In genomic region chr19:1748703-1749341, GRCh38 we compare ENCODE assay signal across 17 cellular contexts. TPM values are rescaled to one million over a fixed set of nuclear protein-coding genes. Genes with fewer than 3 reads are reported as not detected.
DNase-seq lines count a peak whose midpoint lies in the region; ATAC-seq lines count a peak whose summit lies in the region.
"Had no signal": no experiment of that assay in that cellular context is flagged by ENCODE, and none has a peak within 500 bp of the region (broad histone marks: within the 10 kb centered on the region; RNA-seq: fewer than 3 reads in every experiment).

No MANE protein-coding gene starts in this region.

- peak overlapping the region in 1 of 4 donors; percentile 8 for H3K4me3 Mint-ChIP-seq in IgD-negative memory B cell
- peak overlapping the region in 2 of 10 donors; percentile 39 to 68 for H3K4me3 Mint-ChIP-seq in naive thymus-derived CD4-positive, alpha-beta T cell
- H3K4me3 Mint-ChIP-seq: activated naive CD8-positive, alpha-beta T cell treated with anti-CD3 and anti-CD28 coated beads for 36 hours; activated T-cell treated with anti-CD3 and anti-CD28 coated beads, Interleukin-2, amount 50 U/mL, for 4 hours had no signal

- H3K4me1 Mint-ChIP-seq in IgD-negative memory B cell, result peaks cover 0 to 12% (median 4%) of the 10 kb centered on the region in 3 donors
- peaks cover 0 to 15% (median 13%) of the 10 kb centered on the region in 7 donors for H3K4me1 Mint-ChIP-seq in naive thymus-derived CD4-positive, alpha-beta T cell

- H3K27ac ChIP-seq in BLaER1 treated with 17β-estradiol and CSF1 and Interleukin-3, amounts not matched to agents 10 nM and 100 nM, result no peak overlapping the region
- no peak overlapping the region for H3K27ac ChIP-seq in naive thymus-derived CD4-positive, alpha-beta T cell (ENCODE audit: low read depth, low read length)
- H3K27ac ChIP-seq: uterus had no signal

- peaks cover 86 to 95% (median 89%) of the 10 kb centered on the region in 11 experiments for H3K27me3 ChIP-seq in BLaER1 treated with 17β-estradiol and CSF1 and Interleukin-3, amounts not matched to agents 10 nM and 100 nM
- peaks cover 33 to 53% of the 10 kb centered on the region in 2 donors for H3K27me3 ChIP-seq in naive thymus-derived CD4-positive, alpha-beta T cell (ENCODE audit: control insufficient read depth in 2 of 2, insufficient read depth in 2 of 2, low read length in 2 of 2)

- H3K4me3 ChIP-seq in BLaER1 treated with 17β-estradiol and CSF1 and Interleukin-3, amounts not matched to agents 10 nM and 100 nM, result peak overlapping the region in 9 of 10 experiments; percentile 37 to 64 (median 48); a peak in 14 of 20 replicates
- peak overlapping the region; percentile 17 for H3K4me3 ChIP-seq in naive thymus-derived CD4-positive, alpha-beta T cell (ENCODE audit: low read length)
- H3K4me3 ChIP-seq: uterus had no signal

- H3K36me3 ChIP-seq in BLaER1 treated with 17β-estradiol and CSF1 and Interleukin-3, amounts not matched to agents 10 nM and 100 nM, result no peaks in the 10 kb centered on the region
- H3K36me3 ChIP-seq in naive thymus-derived CD4-positive, alpha-beta T cell (ENCODE audit: control insufficient read depth in 2 of 3, insufficient read depth in 3 of 3, low read length in 3 of 3), result no peaks in the 10 kb centered on the region
- H3K36me3 ChIP-seq: uterus had no signal

- POLR2A ChIA-PET in naive thymus-derived CD4-positive, alpha-beta T cell (lab: Charles Lee), result no interaction called here

- intact Hi-C loops in naive thymus-derived CD4-positive, alpha-beta T cell (cut with micrococcal nuclease), result no loop called here

- peaks cover 0 to 78% (median 67%) of the 10 kb centered on the region in 11 experiments; a peak in 19 of 22 replicates for H4K20me1 ChIP-seq in BLaER1 treated with 17β-estradiol and CSF1 and Interleukin-3, amounts not matched to agents 10 nM and 100 nM

- DNase-seq in ecto neural progenitor cell (ENCODE audit: low spot score), result peak; percentile 54
- DNase-seq in naive thymus-derived CD4-positive, alpha-beta T cell, result no peak
- DNase-seq in GOT3 (lab: John Stamatoyannopoulos, UW), result no peak
- DNase-seq in NCI-H345 treated with DMSO at 0.1 percent for 48 hours (lab: John Stamatoyannopoulos, UW; ENCODE audit: unreplicated experiment), result no peak
- DNase-seq in nucleus accumbens (lab: John Stamatoyannopoulos, UW), result no peak
- DNase-seq: activated naive CD8-positive, alpha-beta T cell treated with anti-CD3 and anti-CD28 coated beads for 36 hours; activated T-cell treated with anti-CD3 and anti-CD28 coated beads, Interleukin-2, amount 50 U/mL, for 4 hours; NCI-H1694 treated with DMSO at 0.1 percent for 48 hours; NCI-H446 treated with DMSO at 0.1 percent for 48 hours; stimulated activated naive CD4-positive, alpha-beta T cell; uterus had no signal

- no peaks in the 10 kb centered on the region for H3K9me3 Mint-ChIP-seq in IgD-negative memory B cell
- peaks cover 0 to 2% (median 0%) of the 10 kb centered on the region in 11 donors for H3K9me3 Mint-ChIP-seq in naive thymus-derived CD4-positive, alpha-beta T cell
- H3K9me3 Mint-ChIP-seq: activated naive CD8-positive, alpha-beta T cell treated with anti-CD3 and anti-CD28 coated beads for 36 hours; activated T-cell treated with anti-CD3 and anti-CD28 coated beads, Interleukin-2, amount 50 U/mL, for 4 hours; memory B cell had no signal

- peaks cover 47 to 65% (median 57%) of the 10 kb centered on the region in 10 experiments for H3K4me1 ChIP-seq in BLaER1 treated with 17β-estradiol and CSF1 and Interleukin-3, amounts not matched to agents 10 nM and 100 nM
- peaks cover 18 to 29% of the 10 kb centered on the region in 2 donors for H3K4me1 ChIP-seq in naive thymus-derived CD4-positive, alpha-beta T cell (ENCODE audit: control insufficient read depth in 2 of 2, insufficient read depth in 2 of 2, low read length in 2 of 2)

- no peaks in the 10 kb centered on the region for H3K36me3 Mint-ChIP-seq in IgD-negative memory B cell
- no peaks in the 10 kb centered on the region for H3K36me3 Mint-ChIP-seq in naive thymus-derived CD4-positive, alpha-beta T cell
- H3K36me3 Mint-ChIP-seq: activated naive CD8-positive, alpha-beta T cell treated with anti-CD3 and anti-CD28 coated beads for 36 hours; memory B cell had no signal

- ATAC-seq in naive thymus-derived CD4-positive, alpha-beta T cell, result no peak
- ATAC-seq in GM21723 (IDR thresholded peaks at IDR 0.05; ENCODE audit: unreplicated experiment), result no peak
- ATAC-seq: activated T-cell treated with anti-CD3 and anti-CD28 coated beads, Interleukin-2, amount 50 U/mL, for 4 hours had no signal

- CTCF ChIA-PET in naive thymus-derived CD4-positive, alpha-beta T cell (lab: Charles Lee), result no interaction called here

- H3K9ac ChIP-seq in BLaER1 treated with 17β-estradiol and CSF1 and Interleukin-3, amounts not matched to agents 10 nM and 100 nM, result peak overlapping the region in 2 of 11 experiments; percentile 9 to 13; a peak in 1 of 22 replicates

- peak overlapping the region; percentile 58 to 97 (median 86) for H3K4me2 ChIP-seq in BLaER1 treated with 17β-estradiol and CSF1 and Interleukin-3, amounts not matched to agents 10 nM and 100 nM

- H3K27ac Mint-ChIP-seq in IgD-negative memory B cell, result peak overlapping the region in 2 of 3 donors; percentile 7 to 62
- no peak overlapping the region for H3K27ac Mint-ChIP-seq in naive thymus-derived CD4-positive, alpha-beta T cell
- H3K27ac Mint-ChIP-seq: activated naive CD8-positive, alpha-beta T cell treated with anti-CD3 and anti-CD28 coated beads for 36 hours had no signal

- no peaks in the 10 kb centered on the region for H3K9me3 ChIP-seq in BLaER1 treated with 17β-estradiol and CSF1 and Interleukin-3, amounts not matched to agents 10 nM and 100 nM (replicated peaks in 1 of 11)
- no peaks in the 10 kb centered on the region for H3K9me3 ChIP-seq in naive thymus-derived CD4-positive, alpha-beta T cell (ENCODE audit: control insufficient read depth in 2 of 3, low read length in 3 of 3)
- H3K9me3 ChIP-seq: uterus had no signal

- H3K27me3 Mint-ChIP-seq in IgD-negative memory B cell, result peaks cover 24% of the 10 kb centered on the region
- H3K27me3 Mint-ChIP-seq in naive thymus-derived CD4-positive, alpha-beta T cell, result peaks cover 28 to 64% (median 41%) of the 10 kb centered on the region in 5 donors

RNA-seq across cellular contexts. Expression of gene ONECUT3, which starts 4.5 kb away (rescaled TPM):
- not detected for polyA plus RNA-seq in IgD-negative memory B cell
- not detected for total RNA-seq in naive thymus-derived CD4-positive, alpha-beta T cell
- polyA plus RNA-seq in naive thymus-derived CD4-positive, alpha-beta T cell, result not detected
- total RNA-seq: activated naive CD8-positive, alpha-beta T cell treated with anti-CD3 and anti-CD28 coated beads for 36 hours; activated T-cell treated with anti-CD3 and anti-CD28 coated beads, Interleukin-2, amount 50 U/mL, for 4 hours; cardiac septum; M059J; uterus had no signal

Comparison
In these comparisons a context has a peak if more than half of its experiments do, and no peak if none do; other contexts are left out.
1. H3K27ac Mint-ChIP-seq: peak in IgD-negative memory B cell (2 of 3); none in naive thymus-derived CD4-positive, alpha-beta T cell (0 of 9).